9 cellular contexts compared by ENCODE assay signal in the genomic region with DNA sequence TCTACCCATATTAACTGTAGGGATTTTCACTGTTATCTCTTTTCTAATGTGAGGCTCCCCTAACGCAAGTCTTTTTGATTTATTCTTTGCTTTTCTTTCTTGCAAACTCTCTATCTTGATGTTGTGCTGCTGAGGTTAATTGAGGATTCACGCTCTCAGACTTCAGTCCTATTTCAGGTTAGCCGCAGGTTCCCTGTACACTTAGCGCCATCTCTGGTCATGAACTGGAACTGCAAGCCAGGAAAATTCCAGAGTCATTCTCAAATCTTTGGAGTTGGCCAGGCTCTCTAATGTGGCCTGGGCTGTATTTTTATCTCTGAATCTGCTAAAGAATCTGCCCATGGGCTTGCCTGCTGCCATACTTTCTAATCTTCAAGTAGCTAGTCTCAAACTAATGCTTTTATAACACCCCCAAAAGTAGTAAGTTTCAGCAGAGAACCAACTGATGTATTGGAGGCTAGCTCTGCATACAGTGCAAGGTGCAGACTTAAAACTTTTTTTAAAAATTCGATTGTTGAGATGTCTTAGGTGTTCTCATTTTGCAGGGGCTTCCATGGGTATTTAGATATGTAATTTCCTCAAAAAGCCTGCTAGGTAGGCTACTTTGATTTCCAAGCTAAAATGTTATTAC.
DNase-seq lines count a peak whose midpoint lies in the region; TF ChIP-seq lines count a peak whose summit lies in the region.
"Had no signal": no experiment of that assay in that cellular context is flagged by ENCODE, and none has a peak within 500 bp of the region (broad histone marks: within the 10 kb centered on the region; RNA-seq: fewer than 3 reads in every experiment).

No MANE protein-coding gene starts in this region.

- no peaks in the 10 kb centered on the region for H3K36me3 ChIP-seq in prostate gland

- TF ChIP-seq POLR2A in NB4 (IDR thresholded peaks at IDR 0.05; ENCODE audit: extremely low read depth, insufficient read length) (no peak), prostate gland (IDR thresholded peaks at IDR 0.05) (no peak)

- H3K27ac ChIP-seq in prostate gland = no peak overlapping the region
- H3K27ac ChIP-seq: skin epidermis had no signal

- H3K9me3 ChIP-seq in prostate gland = no peaks in the 10 kb centered on the region

- intact Hi-C loops in prostate gland (cut with DNase I) = no loop called here

- H3K4me3 ChIP-seq in NB4 (ENCODE audit: low read depth, low read length) = no peak overlapping the region
- no peak overlapping the region for H3K4me3 ChIP-seq in prostate gland
- H3K4me3 ChIP-seq: skin epidermis had no signal

- no peaks in the 10 kb centered on the region for H3K4me1 ChIP-seq in prostate gland (replicated peaks)

- DNase-seq in NCI-H1105 treated with DMSO at 0.1 percent for 48 hours (lab: John Stamatoyannopoulos, UW) (peak; percentile 27), NCI-H1105 (lab: John Stamatoyannopoulos, UW) (no peak), GM20000 (ENCODE audit: low spot score) (peak; percentile 5), NB4 (ENCODE audit: low read depth) (peak; percentile 41), cerebellar cortex (ENCODE audit: low spot score) (peak; percentile 38), mucosa of gallbladder (ENCODE audit: low spot score) (peak; percentile 19), amniotic stem cell (lab: John Stamatoyannopoulos, UW) (no peak), prostate gland (ENCODE audit: low spot score) (no peak)

- TF ChIP-seq CTCF in GM20000 (IDR thresholded peaks at IDR 0.05; ENCODE audit: extremely low read depth, missing control alignments) (peak; percentile 80), NB4 (IDR thresholded peaks at IDR 0.05; ENCODE audit: low read depth, low read length) (peak; percentile 98), prostate gland (IDR thresholded peaks at IDR 0.05) (peak in 1 of 4 experiments; percentile 31)

- H3K27me3 ChIP-seq in prostate gland (replicated peaks; ENCODE audit: insufficient read depth) = peaks cover 2% of the 10 kb centered on the region

- 17% methylated on average over 5 of the region's 5 CpGs for WGBS in prostate gland

Comparison
In these comparisons a context has a peak if more than half of its experiments do, and no peak if none do; other contexts are left out.
1. DNase-seq: peak in NCI-H1105 treated with DMSO at 0.1 percent for 48 hours (single experiment), GM20000 (single experiment), NB4 (single experiment), cerebellar cortex (single experiment) and mucosa of gallbladder (single experiment); none in NCI-H1105 (single experiment), amniotic stem cell (single experiment) and prostate gland (single experiment).